12 cellular contexts compared by ENCODE assay signal in the genomic region with DNA sequence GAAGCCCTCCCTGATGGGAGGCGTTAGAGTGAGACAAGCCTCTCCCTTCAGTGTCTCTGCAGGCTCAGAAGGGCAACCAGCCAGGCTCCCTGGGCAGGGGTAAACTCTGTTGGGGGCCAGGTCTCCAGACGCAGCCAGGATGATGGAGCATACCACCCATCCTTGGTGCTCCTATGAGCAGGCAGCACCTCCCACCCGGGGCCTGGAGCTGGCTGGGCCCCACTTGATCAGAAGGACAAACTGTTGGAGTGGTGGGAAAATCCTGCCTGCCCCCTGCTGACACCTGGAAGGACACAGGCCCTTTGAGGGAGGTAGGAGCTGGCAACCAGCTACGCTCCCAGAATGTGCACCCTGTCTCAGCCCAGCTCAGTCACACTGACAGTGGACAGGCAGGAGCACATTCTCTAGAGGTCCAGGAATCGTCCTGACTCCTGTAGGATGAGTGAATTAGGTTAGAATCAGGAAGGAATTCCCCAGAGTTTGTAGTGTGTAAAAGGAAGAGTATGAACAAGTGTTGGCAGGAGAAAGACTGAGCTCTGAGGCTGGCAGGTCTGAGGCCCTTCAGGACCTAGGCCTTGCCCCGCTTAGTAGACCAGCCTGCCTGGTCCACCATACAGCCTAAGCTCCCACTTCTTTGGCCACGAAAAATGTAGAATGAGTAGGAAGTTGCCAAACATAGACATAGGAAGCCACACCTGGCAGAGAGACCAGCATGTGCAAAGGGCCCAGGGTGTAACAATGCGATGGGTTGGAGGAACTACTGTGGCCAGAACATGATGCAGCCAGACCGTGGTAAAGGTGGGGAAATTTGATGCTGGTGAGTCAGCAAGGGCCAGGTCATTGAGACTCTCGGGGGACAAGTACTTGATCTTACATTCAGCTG. TPM values are rescaled to one million over a fixed set of nuclear protein-coding genes. Genes with fewer than 3 reads are reported as not detected.
DNase-seq lines count a peak whose midpoint lies in the region; ATAC-seq and TF ChIP-seq lines count a peak whose summit lies in the region.
"Had no signal": no experiment of that assay in that cellular context is flagged by ENCODE, and none has a peak within 500 bp of the region (broad histone marks: within the 10 kb centered on the region; RNA-seq: fewer than 3 reads in every experiment).

No MANE protein-coding gene starts in this region.

- H3K4me1 ChIP-seq in esophagus muscularis mucosa = peaks cover 89 to 100% (median 98%) of the 10 kb centered on the region in 4 donors

- WGBS in esophagus muscularis mucosa = 41% methylated on average over 10 of the region's 10 CpGs

- no peaks in the 10 kb centered on the region for H3K9me3 ChIP-seq in esophagus muscularis mucosa

- H3K36me3 Mint-ChIP-seq in progenitor cell of endocrine pancreas (ENCODE audit: insufficient read depth) = no peaks in the 10 kb centered on the region

- H3K27me3 ChIP-seq in esophagus muscularis mucosa = no peaks in the 10 kb centered on the region

- CTCF ChIA-PET in GM10248 (lab: Yijun Ruan, JAX) = interaction anchor here (1.0 to 13.4 kb wide), 9 partner anchors 8 to 534 kb away, joined by 3 to 302 read pairs (median 9); a partner anchor contains a TSS

- no peak for TF ChIP-seq POLR2A in esophagus muscularis mucosa (IDR thresholded peaks at IDR 0.05; ENCODE audit: low read depth)

- peak overlapping the region; percentile 16 for H3K27ac Mint-ChIP-seq in progenitor cell of endocrine pancreas
- H3K27ac Mint-ChIP-seq: activated T-helper 1 cell treated with anti-CD3 and anti-CD28 coated beads, Interleukin-12 subunit alpha, Interleukin-12 subunit beta, Interleukin-2, Interleukin-4 antibody, amounts not matched to agents 30 ng/mL and 10 ng/mL and 1 ng/mL, durations not matched to agents 14 hours and 24 hours and 36 hours had no signal

- no peaks in the 10 kb centered on the region for H3K36me3 ChIP-seq in esophagus muscularis mucosa

- DNase-seq in GM10248 (ENCODE audit: extremely low spot score) (peak; percentile 63), HT1080 (ENCODE audit: low read depth) (peak; percentile 79), esophagus muscularis mucosa (ENCODE audit: extremely low spot score) (no peak), progenitor cell of endocrine pancreas (ENCODE audit: low spot score, unreplicated experiment) (no peak), sciatic nerve (ENCODE audit: low spot score) (no peak), cerebellar nuclear complex (lab: John Stamatoyannopoulos, UW) (no peak), NCI-H1092 (lab: John Stamatoyannopoulos, UW) (no peak)
- no peak for DNase-seq in effector CD4-positive, alpha-beta T cell
- DNase-seq: hypothalamus, SIG-M5, small intestine had no signal

- intact Hi-C loops in esophagus muscularis mucosa (cut with DNase I) = no loop called here
- intact Hi-C loops in sciatic nerve (cut with DNase I) = no loop called here

- POLR2A ChIA-PET in GM10248 (lab: Yijun Ruan, JAX) = interaction anchor here (0.8 kb wide), 1 partner anchor 50 kb away, joined by 3 read pairs; no protein-coding TSS in a partner anchor

- peaks cover 60% of the 10 kb centered on the region for H3K4me1 Mint-ChIP-seq in progenitor cell of endocrine pancreas (ENCODE audit: low read depth)

- peak overlapping the region; percentile 94 to 100 (median 97) for H3K27ac ChIP-seq in esophagus muscularis mucosa (replicated peaks in 1 of 4)

- H3K4me3 Mint-ChIP-seq in progenitor cell of endocrine pancreas (ENCODE audit: low read depth) = no peak overlapping the region
- H3K4me3 Mint-ChIP-seq: activated T-helper 1 cell treated with anti-CD3 and anti-CD28 coated beads, Interleukin-12 subunit alpha, Interleukin-12 subunit beta, Interleukin-2, Interleukin-4 antibody, amounts not matched to agents 30 ng/mL and 10 ng/mL and 1 ng/mL, durations not matched to agents 14 hours and 24 hours and 36 hours had no signal

- no peaks in the 10 kb centered on the region for H3K27me3 Mint-ChIP-seq in progenitor cell of endocrine pancreas

- no peaks in the 10 kb centered on the region for H3K9me3 Mint-ChIP-seq in progenitor cell of endocrine pancreas (ENCODE audit: low read depth)
- H3K9me3 Mint-ChIP-seq: activated T-helper 1 cell treated with anti-CD3 and anti-CD28 coated beads, Interleukin-12 subunit alpha, Interleukin-12 subunit beta, Interleukin-2, Interleukin-4 antibody, amounts not matched to agents 30 ng/mL and 10 ng/mL and 1 ng/mL, durations not matched to agents 14 hours and 24 hours and 36 hours had no signal

- no peak overlapping the region for H3K4me3 ChIP-seq in esophagus muscularis mucosa

- no peak for ATAC-seq in sciatic nerve

- no peak for TF ChIP-seq EP300 in esophagus muscularis mucosa (IDR thresholded peaks at IDR 0.05)

- TF ChIP-seq CTCF in GM10248 (IDR thresholded peaks at IDR 0.05; ENCODE audit: control extremely low read depth, extremely low read depth, low read depth, missing control alignments) (no peak), esophagus muscularis mucosa (IDR thresholded peaks at IDR 0.05) (no peak), progenitor cell of endocrine pancreas (IDR thresholded peaks at IDR 0.05; ENCODE audit: unreplicated experiment) (no peak)

RNA-seq across cellular contexts. Expression of a gene that starts 19.1 kb away (rescaled TPM):
- 8.2 and 8.8 TPM in 2 replicates for total RNA-seq in HT1080 (2014; rRNA removed; shearing (Covaris generic))
- 7.9 and 9.0 TPM in 2 replicates for polyA plus RNA-seq in HT1080 (2015; cell fraction: cytosol; rRNA removed)
- 79.3 and 89.1 TPM in 2 replicates for polyA plus RNA-seq in HT1080 (2015; cell fraction: nucleus; rRNA removed)
- total RNA-seq in esophagus muscularis mucosa = 100 to 1,000 TPM in 3 of 4 donors, 10 to 100 TPM in 1; 82.8 to 196 (median 122) TPM
- total RNA-seq in progenitor cell of endocrine pancreas = 71.4 and 77.0 TPM in 2 replicates
- total RNA-seq in sciatic nerve = 110 TPM

RNA-seq across cellular contexts. Expression of a gene that starts 49.0 kb away (rescaled TPM):
- 13.4 and 15.1 TPM in 2 replicates for total RNA-seq in HT1080 (2014; rRNA removed; shearing (Covaris generic))
- polyA plus RNA-seq in HT1080 (2015; cell fraction: cytosol; rRNA removed) = 8.2 and 8.7 TPM in 2 replicates
- 21.4 and 23.2 TPM in 2 replicates for polyA plus RNA-seq in HT1080 (2015; cell fraction: nucleus; rRNA removed)
- total RNA-seq in esophagus muscularis mucosa = 1 to 10 TPM; 1.2 to 7.8 (median 2.2) TPM
- total RNA-seq in progenitor cell of endocrine pancreas = 5.3 and 5.7 TPM in 2 replicates
- total RNA-seq in sciatic nerve = 9.4 TPM

RNA-seq across cellular contexts. Expression of a gene that starts 55.0 kb away (rescaled TPM):
- total RNA-seq in HT1080 (2014; rRNA removed; shearing (Covaris generic)) = 0.33 TPM in 1 of 2 replicates, not detected in the other
- 0.94 and 1.4 TPM in 2 replicates for polyA plus RNA-seq in HT1080 (2015; cell fraction: cytosol; rRNA removed)
- 0.26 and 1.6 TPM in 2 replicates for polyA plus RNA-seq in HT1080 (2015; cell fraction: nucleus; rRNA removed)
- total RNA-seq in esophagus muscularis mucosa (1 to 10 TPM; 1.6 to 4.8 (median 2.4) TPM), progenitor cell of endocrine pancreas (0.13 and 0.14 TPM in 2 replicates), sciatic nerve (3.6 TPM)
- total RNA-seq: activated T-helper 1 cell treated with anti-CD3 and anti-CD28 coated beads, Interleukin-12 subunit alpha, Interleukin-12 subunit beta, Interleukin-2, Interleukin-4 antibody, amounts not matched to agents 30 ng/mL and 10 ng/mL and 1 ng/mL, durations not matched to agents 14 hours and 24 hours and 36 hours had no signal

Comparison
In these comparisons a context has a peak if more than half of its experiments do, and no peak if none do; other contexts are left out.
1. DNase-seq: peak in GM10248 (single experiment) and HT1080 (single experiment); none in esophagus muscularis mucosa (single experiment), progenitor cell of endocrine pancreas (single experiment), sciatic nerve (single experiment), cerebellar nuclear complex (0 of 2), NCI-H1092 (single experiment) and effector CD4-positive, alpha-beta T cell (single experiment).